Comparison of ENCODE assay signal across 16 cellular contexts in genomic region chr1:213277036-213277435, GRCh38.
A peak's percentile ranks its signal among the peaks of the same experiment; 100 is the strongest.
DNase-seq lines count a peak whose midpoint lies in the region; ATAC-seq, FAIRE-seq and TF ChIP-seq lines count a peak whose summit lies in the region.
"Had no signal": no experiment of that assay in that cellular context is flagged by ENCODE, and none has a peak within 500 bp of the region (broad histone marks: within the 10 kb centered on the region; RNA-seq: fewer than 3 reads in every experiment).

No MANE protein-coding gene starts in this region.

- H3K27ac ChIP-seq in MM.1S (ENCODE audit: low read length) (no peak overlapping the region), endothelial cell of umbilical vein (ENCODE audit: insufficient read depth, low read depth, low read length) (no peak overlapping the region), mesenchymal stem cell (ENCODE audit: low read length, poor library complexity, severe bottlenecking) (no peak overlapping the region)
- H3K27ac ChIP-seq: HL-60 had no signal

- peak overlapping the region; percentile 38 for H2AK5ac ChIP-seq in mesenchymal stem cell (ENCODE audit: low read length, severe bottlenecking)

- H4K91ac ChIP-seq in mesenchymal stem cell (ENCODE audit: low read length) = no peak overlapping the region

- BruUV-seq in endothelial cell of umbilical vein (replicated peaks; lab: Mats Ljungman, UMichigan) = no TSS peak

- H4K8ac ChIP-seq in mesenchymal stem cell (ENCODE audit: low read length) = no peak overlapping the region

- H2BK120ac ChIP-seq in mesenchymal stem cell (ENCODE audit: low read depth, low read length) = no peak overlapping the region

- no peak overlapping the region for H3K27ac Mint-ChIP-seq in stimulated activated naive B cell treated with anti-CD40 and anti-IgM and Interleukin-4, amounts not matched to agents 10 μg/mL and 1 μg/mL and 100 μg/mL, for 72 hours
- H3K27ac Mint-ChIP-seq: CD4-positive, alpha-beta memory T cell had no signal

- TF ChIP-seq CTCF in MM.1S (IDR thresholded peaks at IDR 0.05; ENCODE audit: low read length) (no peak), endothelial cell of umbilical vein (IDR thresholded peaks at IDR 0.05; ENCODE audit: extremely low read depth in 1 of 2, insufficient read depth in 1 of 2, low read depth in 1 of 2, low read length in 2 of 2) (no peak)

- CTCF ChIA-PET in endothelial cell of umbilical vein (lab: Charles Lee) = interaction anchor here (0.7 to 1.8 kb wide), 2 partner anchors 9 to 12 kb away, joined by 4 to 10 read pairs; no protein-coding TSS in a partner anchor

- no peak for TF ChIP-seq POLR2A in endothelial cell of umbilical vein (IDR thresholded peaks at IDR 0.05; ENCODE audit: low read depth, low read length)

- no peak overlapping the region for H3K14ac ChIP-seq in mesenchymal stem cell (ENCODE audit: low read length in 2 of 2)

- no peaks in the 10 kb centered on the region for H3K9me2 ChIP-seq in MM.1S (replicated peaks; ENCODE audit: insufficient read depth, low read length)

- no peaks in the 10 kb centered on the region for H3K36me3 ChIP-seq in MM.1S (replicated peaks; ENCODE audit: insufficient read depth, low read length)
- H3K36me3 ChIP-seq in endothelial cell of umbilical vein (ENCODE audit: control insufficient read depth in 2 of 2, extremely low read depth in 1 of 2, insufficient read depth in 2 of 2, low read length in 2 of 2) = no peaks in the 10 kb centered on the region
- H3K36me3 ChIP-seq in mesenchymal stem cell (ENCODE audit: control insufficient read depth in 1 of 2, insufficient read depth in 2 of 2, low read depth in 1 of 2, low read length in 2 of 2) = peaks cover 7 to 38% of the 10 kb centered on the region in 2 experiments

- dilution Hi-C loops in endothelial cell of umbilical vein (cut with MboI; ENCODE audit: extremely low pct_ligation_motif_present, low sequenced_read_pairs) = no loop called here

- H4K20me1 ChIP-seq in MM.1S (ENCODE audit: insufficient read depth, low read length) = no peaks in the 10 kb centered on the region
- H4K20me1 ChIP-seq in endothelial cell of umbilical vein (replicated peaks; ENCODE audit: control insufficient read depth, extremely low read depth, insufficient read depth, low read length) = no peaks in the 10 kb centered on the region

- no peaks in the 10 kb centered on the region for H3F3A ChIP-seq in MM.1S (ENCODE audit: insufficient read depth, low read length)

- H3K4me3 ChIP-seq in MM.1S (ENCODE audit: low read length) = no peak overlapping the region
- no peak overlapping the region for H3K4me3 ChIP-seq in endothelial cell of umbilical vein (replicated peaks in 1 of 3; ENCODE audit: insufficient read depth in 1 of 3, low read depth in 1 of 3, low read length in 3 of 3)
- no peak overlapping the region for H3K4me3 ChIP-seq in mesenchymal stem cell (ENCODE audit: insufficient read depth in 1 of 2, low read depth in 1 of 2, low read length in 2 of 2)

- FAIRE-seq in endothelial cell of umbilical vein (lab: Jason Lieb, UNC) = peak; percentile 65

- H3K36me3 Mint-ChIP-seq in stimulated activated naive B cell treated with anti-CD40 and anti-IgM and Interleukin-4, amounts not matched to agents 10 μg/mL and 1 μg/mL and 100 μg/mL, for 72 hours = peaks cover 17 to 35% of the 10 kb centered on the region in 2 donors

- no peaks in the 10 kb centered on the region for H3K9me3 Mint-ChIP-seq in stimulated activated naive B cell treated with anti-CD40 and anti-IgM and Interleukin-4, amounts not matched to agents 10 μg/mL and 1 μg/mL and 100 μg/mL, for 72 hours

- no peaks in the 10 kb centered on the region for H3K79me2 ChIP-seq in MM.1S (ENCODE audit: low read length)
- H3K79me2 ChIP-seq in endothelial cell of umbilical vein (ENCODE audit: control insufficient read depth, insufficient read depth, low read length) = no peaks in the 10 kb centered on the region

- POLR2A ChIA-PET in endothelial cell of umbilical vein (lab: Charles Lee) = no interaction called here

- H3K9ac ChIP-seq in MM.1S (ENCODE audit: low read length) (no peak overlapping the region), endothelial cell of umbilical vein (replicated peaks; ENCODE audit: extremely low read depth, insufficient read depth, low read length) (no peak overlapping the region), mesenchymal stem cell (ENCODE audit: low read length) (no peak overlapping the region)

- no peak overlapping the region for H3K4me3 Mint-ChIP-seq in stimulated activated naive B cell treated with anti-CD40 and anti-IgM and Interleukin-4, amounts not matched to agents 10 μg/mL and 1 μg/mL and 100 μg/mL, for 72 hours
- H3K4me3 Mint-ChIP-seq: CD4-positive, alpha-beta memory T cell had no signal

- intact Hi-C loops in endothelial cell of umbilical vein (cut with micrococcal nuclease) = no loop called here

- H3K79me1 ChIP-seq in mesenchymal stem cell (replicated peaks; ENCODE audit: low read length, poor library complexity, severe bottlenecking) = no peaks in the 10 kb centered on the region

- H3K4ac ChIP-seq in mesenchymal stem cell (ENCODE audit: low read depth in 1 of 2, low read length in 2 of 2) = no peak overlapping the region

- H3K9me1 ChIP-seq in endothelial cell of umbilical vein (replicated peaks; ENCODE audit: control insufficient read depth, extremely low read depth, insufficient read depth, low read length) = no peaks in the 10 kb centered on the region

- H3K4me1 ChIP-seq in MM.1S (ENCODE audit: low read length) (0 out of 2 replicates have a peak, but pooled peaks cover 3% of the 10 kb centered on the region), endothelial cell of umbilical vein (ENCODE audit: control insufficient read depth, extremely low read depth, insufficient read depth, low read length) (peaks cover 2% of the 10 kb centered on the region), mesenchymal stem cell (ENCODE audit: control insufficient read depth, insufficient read depth, low read depth, low read length) (peaks cover 3% of the 10 kb centered on the region)

- no peak overlapping the region for H3K23ac ChIP-seq in mesenchymal stem cell (ENCODE audit: low read length in 2 of 2)

- H3K18ac ChIP-seq in mesenchymal stem cell (ENCODE audit: low read depth in 1 of 2, low read length in 2 of 2) = no peak overlapping the region

- H3K9me3 ChIP-seq in MM.1S (replicated peaks; ENCODE audit: insufficient read depth, low read length) = no peaks in the 10 kb centered on the region
- H3K9me3 ChIP-seq in endothelial cell of umbilical vein (replicated peaks; ENCODE audit: control insufficient read depth, insufficient read depth, low read length) = no peaks in the 10 kb centered on the region
- no peaks in the 10 kb centered on the region for H3K9me3 ChIP-seq in mesenchymal stem cell (ENCODE audit: control insufficient read depth, low read length)

- no peaks in the 10 kb centered on the region for H3K4me1 Mint-ChIP-seq in stimulated activated naive B cell treated with anti-CD40 and anti-IgM and Interleukin-4, amounts not matched to agents 10 μg/mL and 1 μg/mL and 100 μg/mL, for 72 hours

- no peak overlapping the region for H2BK15ac ChIP-seq in mesenchymal stem cell (ENCODE audit: low read depth, poor library complexity, severe bottlenecking)

- no peak overlapping the region for H3K4me2 ChIP-seq in MM.1S (ENCODE audit: low read depth, low read length)
- no peak overlapping the region for H3K4me2 ChIP-seq in endothelial cell of umbilical vein (ENCODE audit: insufficient read depth, low read length)
- H3K4me2 ChIP-seq in mesenchymal stem cell (ENCODE audit: low read length, poor library complexity, severe bottlenecking) = no peak overlapping the region

- H3K27me3 ChIP-seq in MM.1S (replicated peaks; ENCODE audit: insufficient read depth, low read length) = no peaks in the 10 kb centered on the region
- H3K27me3 ChIP-seq in endothelial cell of umbilical vein (ENCODE audit: control insufficient read depth in 2 of 2, insufficient read depth in 2 of 2, low read length in 2 of 2) = no peaks in the 10 kb centered on the region
- no peaks in the 10 kb centered on the region for H3K27me3 ChIP-seq in mesenchymal stem cell (ENCODE audit: control insufficient read depth in 1 of 2, insufficient read depth in 1 of 2, low read length in 2 of 2)

- H3K27me3 Mint-ChIP-seq in stimulated activated naive B cell treated with anti-CD40 and anti-IgM and Interleukin-4, amounts not matched to agents 10 μg/mL and 1 μg/mL and 100 μg/mL, for 72 hours = no peaks in the 10 kb centered on the region
- H3K27me3 Mint-ChIP-seq: CD4-positive, alpha-beta memory T cell had no signal

- DNase-seq in A172 (ENCODE audit: low spot score) (peak; percentile 25), MM.1S (peak; percentile 29), endothelial cell of umbilical vein (ENCODE audit: low read depth, low spot score) (peak; percentile 53), mesenchymal stem cell (peak; percentile 43), NCI-H1417 treated with DMSO at 0.1 percent for 48 hours (lab: John Stamatoyannopoulos, UW) (no peak), NCI-H345 treated with DMSO at 0.1 percent for 48 hours (lab: John Stamatoyannopoulos, UW; ENCODE audit: unreplicated experiment) (no peak), middle frontal gyrus (ENCODE audit: extremely low spot score, low spot score) (no peak)
- no peak for DNase-seq in stimulated activated naive B cell treated with anti-CD40 and anti-IgM and Interleukin-4, amounts not matched to agents 10 μg/mL and 1 μg/mL and 100 μg/mL, for 72 hours
- DNase-seq: CD4-positive, alpha-beta memory T cell; GOT3; KG1; NCI-H1092 treated with DMSO at 0.1 percent for 48 hours; NCI-H187; NCI-H446 treated with DMSO at 0.1 percent for 48 hours; OCI-M1 had no signal

- H2BK12ac ChIP-seq in mesenchymal stem cell (ENCODE audit: low read length in 2 of 2) = no peak overlapping the region

- 50% methylated on average over 2 of the region's 2 CpGs for whole genome bisulfite sequencing in mesenchymal stem cell

- H2AFZ ChIP-seq in MM.1S (ENCODE audit: low read length) (no peak overlapping the region), endothelial cell of umbilical vein (ENCODE audit: low read depth, low read length) (no peak overlapping the region), mesenchymal stem cell (ENCODE audit: low read depth, low read length) (no peak overlapping the region)

- ATAC-seq in stimulated activated naive B cell treated with anti-CD40 and anti-IgM and Interleukin-4, amounts not matched to agents 10 μg/mL and 1 μg/mL and 100 μg/mL, for 72 hours (replicated peaks) = no peak

- no peak overlapping the region for H2BK5ac ChIP-seq in mesenchymal stem cell (ENCODE audit: low read depth, low read length, poor library complexity, severe bottlenecking)

TF ChIP-seq in endothelial cell of umbilical vein, 7 proteins besides CTCF, POLR2A, EP300 and RAD21 (continues in another document):
- TF ChIP-seq EZH2 (IDR thresholded peaks at IDR 0.05; ENCODE audit: borderline replicate concordance, low read depth, low read length, severe bottlenecking) (no peak), JUN (IDR thresholded peaks at IDR 0.05; ENCODE audit: borderline replicate concordance, insufficient read depth, insufficient read length, low read depth) (no peak), GATA2 (IDR thresholded peaks at IDR 0.05; ENCODE audit: insufficient read depth, insufficient read length, low read depth, low read length) (peak; percentile 41), MYC (IDR thresholded peaks at IDR 0.05; ENCODE audit: low read depth, low read length) (no peak)

Comparison
In these comparisons a context has a peak if more than half of its experiments do, and no peak if none do; other contexts are left out.
1. DNase-seq: peak in A172 (single experiment), MM.1S (single experiment), endothelial cell of umbilical vein (single experiment) and mesenchymal stem cell (single experiment); none in NCI-H1417 treated with DMSO at 0.1 percent for 48 hours (single experiment), stimulated activated naive B cell treated with anti-CD40 and anti-IgM and Interleukin-4, amounts not matched to agents 10 μg/mL and 1 μg/mL and 100 μg/mL, for 72 hours (single experiment), NCI-H345 treated with DMSO at 0.1 percent for 48 hours (single experiment) and middle frontal gyrus (single experiment).